Comparison of ENCODE assay signal across 9 cellular contexts in the genomic region with DNA sequence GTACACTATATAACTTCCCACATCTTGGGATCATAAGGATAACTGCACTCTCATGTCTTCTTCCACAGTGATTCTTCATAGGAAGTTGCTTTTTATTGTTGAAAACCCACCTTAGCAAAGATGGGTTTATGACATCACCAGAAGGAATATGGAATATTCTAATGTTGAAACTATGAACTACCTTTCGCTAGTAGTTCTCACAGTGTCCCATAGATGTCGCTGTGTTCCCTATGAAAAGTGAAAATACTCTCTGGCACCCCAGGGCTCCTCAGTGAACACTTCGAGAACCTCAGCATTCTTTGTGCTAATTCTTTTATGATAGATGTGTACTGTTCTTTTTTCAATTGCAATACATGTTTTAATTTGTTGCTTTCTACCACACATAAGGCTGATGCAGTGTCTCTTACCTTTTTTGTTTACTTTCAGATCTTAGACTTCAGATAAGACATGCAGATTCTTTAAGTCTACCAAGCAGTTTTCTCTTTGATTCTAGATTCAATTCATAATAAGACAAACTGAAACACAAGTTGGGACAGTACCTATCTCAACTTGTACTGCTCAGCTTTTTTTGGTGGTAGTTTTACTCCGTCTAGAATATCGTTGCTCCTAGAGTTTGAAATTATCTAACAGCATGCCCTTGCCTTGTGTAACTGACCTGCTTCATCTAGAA.
DNase-seq lines count a peak whose midpoint lies in the region; ATAC-seq and TF ChIP-seq lines count a peak whose summit lies in the region.
"Had no signal": no experiment of that assay in that cellular context is flagged by ENCODE, and none has a peak within 500 bp of the region (broad histone marks: within the 10 kb centered on the region; RNA-seq: fewer than 3 reads in every experiment).

No MANE protein-coding gene starts in this region.

- intact Hi-C loops in activated T-helper 1 cell treated with anti-CD3 and anti-CD28 coated beads, Interleukin-12 subunit alpha, Interleukin-12 subunit beta, Interleukin-2, Interleukin-4 antibody, amounts not matched to agents 30 ng/mL and 10 ng/mL and 1 ng/mL, durations not matched to agents 14 hours and 24 hours and 36 hours (cut with micrococcal nuclease), result loop anchor here (1.0 to 5.0 kb wide), 2 partner anchors 77 to 137 kb away; no protein-coding TSS in a partner anchor

- H3K4me1 Mint-ChIP-seq in activated T-helper 1 cell treated with anti-CD3 and anti-CD28 coated beads, Interleukin-12 subunit alpha, Interleukin-12 subunit beta, Interleukin-2, Interleukin-4 antibody, amounts not matched to agents 30 ng/mL and 10 ng/mL and 1 ng/mL, durations not matched to agents 14 hours and 24 hours and 36 hours (ENCODE audit: low read depth), result peaks cover 14% of the 10 kb centered on the region

- peak; percentile 13; the same call in 1 of the 2 replicates for TF ChIP-seq RAD21 in Ishikawa (IDR thresholded peaks at IDR 0.05; ENCODE audit: low read depth)

- DNase-seq in COLO668 (lab: John Stamatoyannopoulos, UW; ENCODE audit: unreplicated experiment) (peak; percentile 18), globus pallidus (ENCODE audit: low spot score) (peak; percentile 22), NCI-H2196 (lab: John Stamatoyannopoulos, UW; ENCODE audit: unreplicated experiment) (no peak)
- peak; percentile 16 for DNase-seq in activated T-helper 1 cell treated with anti-CD3 and anti-CD28 coated beads, Interleukin-12 subunit alpha, Interleukin-12 subunit beta, Interleukin-2, Interleukin-4 antibody, amounts not matched to agents 30 ng/mL and 10 ng/mL and 1 ng/mL, durations not matched to agents 14 hours and 24 hours and 36 hours (ENCODE audit: low spot score)
- peak; percentile 32 to 50 for DNase-seq in stimulated activated CD4-positive, alpha-beta T cell treated with anti-CD3 and anti-CD28 coated beads, Interleukin-2, amount 100 ng/mL, for 48 hours
- DNase-seq: naive B cell had no signal

- peaks cover 33% of the 10 kb centered on the region for H3K36me3 Mint-ChIP-seq in activated T-helper 1 cell treated with anti-CD3 and anti-CD28 coated beads, Interleukin-12 subunit alpha, Interleukin-12 subunit beta, Interleukin-2, Interleukin-4 antibody, amounts not matched to agents 30 ng/mL and 10 ng/mL and 1 ng/mL, durations not matched to agents 14 hours and 24 hours and 36 hours (ENCODE audit: low read depth)

- no peak overlapping the region for H3K27ac Mint-ChIP-seq in activated T-helper 1 cell treated with anti-CD3 and anti-CD28 coated beads, Interleukin-12 subunit alpha, Interleukin-12 subunit beta, Interleukin-2, Interleukin-4 antibody, amounts not matched to agents 30 ng/mL and 10 ng/mL and 1 ng/mL, durations not matched to agents 14 hours and 24 hours and 36 hours

- H3K4me3 Mint-ChIP-seq in activated T-helper 1 cell treated with anti-CD3 and anti-CD28 coated beads, Interleukin-12 subunit alpha, Interleukin-12 subunit beta, Interleukin-2, Interleukin-4 antibody, amounts not matched to agents 30 ng/mL and 10 ng/mL and 1 ng/mL, durations not matched to agents 14 hours and 24 hours and 36 hours, result no peak overlapping the region
- H3K4me3 Mint-ChIP-seq: naive B cell had no signal

- no peaks in the 10 kb centered on the region for H3K27me3 Mint-ChIP-seq in activated T-helper 1 cell treated with anti-CD3 and anti-CD28 coated beads, Interleukin-12 subunit alpha, Interleukin-12 subunit beta, Interleukin-2, Interleukin-4 antibody, amounts not matched to agents 30 ng/mL and 10 ng/mL and 1 ng/mL, durations not matched to agents 14 hours and 24 hours and 36 hours (ENCODE audit: insufficient read depth)
- H3K27me3 Mint-ChIP-seq: naive B cell had no signal

- no peak for TF ChIP-seq EP300 in Ishikawa (IDR thresholded peaks at IDR 0.05; ENCODE audit: borderline replicate concordance)

- ATAC-seq in HG02588 (IDR thresholded peaks at IDR 0.05; ENCODE audit: unreplicated experiment), result no peak
- ATAC-seq in GM18909 (IDR thresholded peaks at IDR 0.05; ENCODE audit: poor library complexity, unreplicated experiment), result no peak

- peaks cover 6% of the 10 kb centered on the region for H3K9me3 Mint-ChIP-seq in activated T-helper 1 cell treated with anti-CD3 and anti-CD28 coated beads, Interleukin-12 subunit alpha, Interleukin-12 subunit beta, Interleukin-2, Interleukin-4 antibody, amounts not matched to agents 30 ng/mL and 10 ng/mL and 1 ng/mL, durations not matched to agents 14 hours and 24 hours and 36 hours

TF ChIP-seq in Ishikawa, 13 proteins besides CTCF, POLR2A, EP300 and RAD21:
- TF ChIP-seq, protein P1, sequence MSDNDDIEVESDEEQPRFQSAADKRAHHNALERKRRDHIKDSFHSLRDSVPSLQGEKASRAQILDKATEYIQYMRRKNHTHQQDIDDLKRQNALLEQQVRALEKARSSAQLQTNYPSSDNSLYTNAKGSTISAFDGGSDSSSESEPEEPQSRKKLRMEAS (IDR thresholded peaks at IDR 0.05), result no peak
- TF ChIP-seq ZBTB7A (IDR thresholded peaks at IDR 0.05; ENCODE audit: low read depth) (no peak), YY1 (IDR thresholded peaks at IDR 0.05; ENCODE audit: low read depth) (no peak), EGR1 (IDR thresholded peaks at IDR 0.05) (no peak)
- TF ChIP-seq, protein P2, sequence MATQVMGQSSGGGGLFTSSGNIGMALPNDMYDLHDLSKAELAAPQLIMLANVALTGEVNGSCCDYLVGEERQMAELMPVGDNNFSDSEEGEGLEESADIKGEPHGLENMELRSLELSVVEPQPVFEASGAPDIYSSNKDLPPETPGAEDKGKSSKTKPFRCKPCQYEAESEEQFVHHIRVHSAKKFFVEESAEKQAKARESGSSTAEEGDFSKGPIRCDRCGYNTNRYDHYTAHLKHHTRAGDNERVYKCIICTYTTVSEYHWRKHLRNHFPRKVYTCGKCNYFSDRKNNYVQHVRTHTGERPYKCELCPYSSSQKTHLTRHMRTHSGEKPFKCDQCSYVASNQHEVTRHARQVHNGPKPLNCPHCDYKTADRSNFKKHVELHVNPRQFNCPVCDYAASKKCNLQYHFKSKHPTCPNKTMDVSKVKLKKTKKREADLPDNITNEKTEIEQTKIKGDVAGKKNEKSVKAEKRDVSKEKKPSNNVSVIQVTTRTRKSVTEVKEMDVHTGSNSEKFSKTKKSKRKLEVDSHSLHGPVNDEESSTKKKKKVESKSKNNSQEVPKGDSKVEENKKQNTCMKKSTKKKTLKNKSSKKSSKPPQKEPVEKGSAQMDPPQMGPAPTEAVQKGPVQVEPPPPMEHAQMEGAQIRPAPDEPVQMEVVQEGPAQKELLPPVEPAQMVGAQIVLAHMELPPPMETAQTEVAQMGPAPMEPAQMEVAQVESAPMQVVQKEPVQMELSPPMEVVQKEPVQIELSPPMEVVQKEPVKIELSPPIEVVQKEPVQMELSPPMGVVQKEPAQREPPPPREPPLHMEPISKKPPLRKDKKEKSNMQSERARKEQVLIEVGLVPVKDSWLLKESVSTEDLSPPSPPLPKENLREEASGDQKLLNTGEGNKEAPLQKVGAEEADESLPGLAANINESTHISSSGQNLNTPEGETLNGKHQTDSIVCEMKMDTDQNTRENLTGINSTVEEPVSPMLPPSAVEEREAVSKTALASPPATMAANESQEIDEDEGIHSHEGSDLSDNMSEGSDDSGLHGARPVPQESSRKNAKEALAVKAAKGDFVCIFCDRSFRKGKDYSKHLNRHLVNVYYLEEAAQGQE (IDR thresholded peaks at IDR 0.05; ENCODE audit: low read depth), result no peak
TF ChIP-seq in Ishikawa: peak in this region for 0.
